In the genomic region with DNA sequence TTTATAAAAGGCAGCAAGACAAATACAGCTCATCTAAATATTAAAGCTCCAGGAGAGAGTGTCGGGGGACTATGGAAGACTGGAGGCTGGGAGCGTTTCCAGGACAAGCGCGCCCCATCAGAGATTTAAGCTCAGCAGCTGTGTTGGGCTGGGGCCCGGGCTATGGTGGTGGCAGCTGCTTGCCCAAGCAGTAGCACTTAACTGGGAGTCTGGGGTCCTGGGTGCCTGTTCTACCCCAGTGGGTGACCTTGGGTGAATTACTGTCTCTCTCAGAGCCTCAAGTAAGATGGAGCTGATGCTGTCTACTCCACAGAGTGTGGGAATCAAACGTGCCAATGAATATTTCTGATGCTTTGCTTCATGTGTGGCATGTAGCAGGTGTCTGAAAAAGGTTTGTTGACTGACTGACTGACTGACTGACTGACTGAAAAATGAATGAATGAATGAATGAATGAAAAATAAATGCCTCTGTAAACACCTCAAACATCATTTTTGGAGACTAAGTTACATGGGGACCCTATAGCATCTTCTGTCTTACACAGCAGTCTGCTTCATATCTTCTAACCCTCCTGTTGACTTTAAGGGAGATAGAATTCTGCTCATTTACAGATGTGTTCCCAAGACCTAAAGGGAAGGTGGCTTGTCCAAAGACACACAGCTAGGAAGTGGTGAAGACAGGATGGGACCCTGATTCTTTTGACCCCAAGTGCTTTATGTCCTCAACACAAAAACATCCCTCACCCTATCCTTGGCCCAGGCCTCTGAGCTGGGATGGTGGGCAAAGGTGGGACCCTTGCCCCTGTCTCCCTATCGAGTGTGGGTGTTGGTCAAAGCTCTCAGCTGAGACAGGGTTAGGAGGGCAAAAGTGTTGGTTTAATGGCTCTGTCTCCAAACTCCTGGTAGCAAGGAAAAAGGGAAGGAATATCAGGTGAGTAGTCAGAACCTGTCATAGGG, we compare ENCODE assay signal across 10 cellular contexts.
DNase-seq lines count a peak whose midpoint lies in the region; ATAC-seq, FAIRE-seq and TF ChIP-seq lines count a peak whose summit lies in the region.
"Had no signal": no experiment of that assay in that cellular context is flagged by ENCODE, and none has a peak within 500 bp of the region (broad histone marks: within the 10 kb centered on the region; RNA-seq: fewer than 3 reads in every experiment).

No MANE protein-coding gene starts in this region.

- no peak for ATAC-seq in activated CD4-positive, alpha-beta T cell treated with anti-CD3 and anti-CD28 coated beads for 36 hours

- H3K4me1 Mint-ChIP-seq in activated CD4-positive, alpha-beta T cell treated with anti-CD3 and anti-CD28 coated beads for 36 hours = peaks cover 27% of the 10 kb centered on the region

- H3K9ac ChIP-seq in endothelial cell of umbilical vein (replicated peaks; ENCODE audit: extremely low read depth, insufficient read depth, low read length) = no peak overlapping the region
- H3K9ac ChIP-seq in skeletal muscle satellite cell (ENCODE audit: low read depth, low read length) = peak overlapping the region; percentile 32

- H2AFZ ChIP-seq in PC-9 (no peak overlapping the region), endothelial cell of umbilical vein (ENCODE audit: low read depth, low read length) (no peak overlapping the region)

- H3K27ac ChIP-seq in PC-9 (peak overlapping the region; percentile 51), endothelial cell of umbilical vein (ENCODE audit: insufficient read depth, low read depth, low read length) (no peak overlapping the region)

- dilution Hi-C loops in endothelial cell of umbilical vein (cut with MboI; ENCODE audit: extremely low pct_ligation_motif_present, low sequenced_read_pairs) = no loop called here

- BruUV-seq in PC-9 (replicated peaks; lab: Mats Ljungman, UMichigan) (no TSS peak), endothelial cell of umbilical vein (replicated peaks; lab: Mats Ljungman, UMichigan) (TSS peak; percentile 52)

- H3K4me2 ChIP-seq in PC-9 = peak overlapping the region; percentile 66
- peak overlapping the region; percentile 47 for H3K4me2 ChIP-seq in endothelial cell of umbilical vein (ENCODE audit: insufficient read depth, low read length)
- H3K4me2 ChIP-seq in skeletal muscle satellite cell (ENCODE audit: low read length) = peak overlapping the region; percentile 61

- no peaks in the 10 kb centered on the region for H3K9me3 ChIP-seq in PC-9 (ENCODE audit: insufficient read depth, low read depth)
- H3K9me3 ChIP-seq in endothelial cell of umbilical vein (replicated peaks; ENCODE audit: control insufficient read depth, insufficient read depth, low read length) = no peaks in the 10 kb centered on the region
- no peaks in the 10 kb centered on the region for H3K9me3 ChIP-seq in skeletal muscle satellite cell (replicated peaks; ENCODE audit: low read length)

- no peaks in the 10 kb centered on the region for H3K27me3 Mint-ChIP-seq in activated CD4-positive, alpha-beta T cell treated with anti-CD3 and anti-CD28 coated beads for 36 hours

- POLR2A ChIA-PET in activated CD4-positive, alpha-beta T cell treated with anti-CD3 and anti-CD28 coated beads for 36 hours (lab: Charles Lee) = interaction anchor here (0.6 to 1.3 kb wide), 2 partner anchors 78 to 433 kb away, joined by 3 to 4 read pairs; no protein-coding TSS in a partner anchor
- POLR2A ChIA-PET in PC-9 (lab: Charles Lee; ENCODE audit: unreplicated experiment) (interaction anchor here (0.6 kb wide), 1 partner anchor 167 kb away, joined by 12 read pairs; no protein-coding TSS in a partner anchor), endothelial cell of umbilical vein (lab: Charles Lee) (no interaction called here)

- H3K9me2 ChIP-seq in PC-9 (ENCODE audit: insufficient read depth) = no peaks in the 10 kb centered on the region

- H3K27me3 ChIP-seq in PC-9 (ENCODE audit: insufficient read depth, low read depth) (no peaks in the 10 kb centered on the region), endothelial cell of umbilical vein (ENCODE audit: control insufficient read depth in 2 of 2, insufficient read depth in 2 of 2, low read length in 2 of 2) (no peaks in the 10 kb centered on the region), skeletal muscle satellite cell (ENCODE audit: control insufficient read depth, insufficient read depth, low read length) (peaks cover 56% of the 10 kb centered on the region)

- H3K9me3 Mint-ChIP-seq in activated CD4-positive, alpha-beta T cell treated with anti-CD3 and anti-CD28 coated beads for 36 hours (ENCODE audit: low read depth) = no peaks in the 10 kb centered on the region
- H3K9me3 Mint-ChIP-seq: type B pancreatic cell had no signal

- no peak for TF ChIP-seq CTCF in PC-9 (conservative IDR thresholded peaks at IDR 0.05)
- no peak for TF ChIP-seq CTCF in endothelial cell of umbilical vein (IDR thresholded peaks at IDR 0.05; ENCODE audit: extremely low read depth in 1 of 2, insufficient read depth in 1 of 2, low read depth in 1 of 2, low read length in 2 of 2)

- H3K36me3 Mint-ChIP-seq in activated CD4-positive, alpha-beta T cell treated with anti-CD3 and anti-CD28 coated beads for 36 hours (ENCODE audit: low read depth) = no peaks in the 10 kb centered on the region
- H3K36me3 Mint-ChIP-seq: type B pancreatic cell had no signal

- peak overlapping the region; percentile 82 for H3K27ac Mint-ChIP-seq in activated CD4-positive, alpha-beta T cell treated with anti-CD3 and anti-CD28 coated beads for 36 hours
- H3K27ac Mint-ChIP-seq: type B pancreatic cell had no signal

- CTCF ChIA-PET in activated CD4-positive, alpha-beta T cell treated with anti-CD3 and anti-CD28 coated beads for 36 hours (lab: Charles Lee) = interaction anchor here (0.6 to 1.7 kb wide), 3 partner anchors 9 to 19 kb away, joined by 3 to 5 read pairs (median 3); no protein-coding TSS in a partner anchor
- CTCF ChIA-PET in PC-9 (lab: Charles Lee) = interaction anchor here (0.6 to 1.0 kb wide), 3 partner anchors 10 to 574 kb away, joined by 3 to 5 read pairs (median 3); no protein-coding TSS in a partner anchor
- CTCF ChIA-PET in endothelial cell of umbilical vein (lab: Charles Lee) = interaction anchor here (0.9 to 3.0 kb wide), 14 partner anchors 14 to 570 kb away, joined by 3 to 15 read pairs (median 3); no protein-coding TSS in a partner anchor

- H3K4me1 ChIP-seq in PC-9 (replicated peaks; ENCODE audit: insufficient read depth) (peaks cover 26% of the 10 kb centered on the region), endothelial cell of umbilical vein (ENCODE audit: control insufficient read depth, extremely low read depth, insufficient read depth, low read length) (peaks cover 39% of the 10 kb centered on the region), skeletal muscle satellite cell (ENCODE audit: control insufficient read depth, insufficient read depth, low read length) (peaks cover 14% of the 10 kb centered on the region)

- H3F3A ChIP-seq in PC-9 (ENCODE audit: insufficient read depth, low read depth) = peaks cover 30% of the 10 kb centered on the region

- no peaks in the 10 kb centered on the region for H3K9me1 ChIP-seq in endothelial cell of umbilical vein (replicated peaks; ENCODE audit: control insufficient read depth, extremely low read depth, insufficient read depth, low read length)

- H3K4me3 ChIP-seq in PC-9 (peak overlapping the region; percentile 33; the same call in 1 of the 2 replicates), endothelial cell of umbilical vein (replicated peaks in 1 of 3; ENCODE audit: insufficient read depth in 1 of 3, low read depth in 1 of 3, low read length in 3 of 3) (no peak overlapping the region), skeletal muscle satellite cell (ENCODE audit: low read length) (peak overlapping the region; percentile 50)
- H3K4me3 ChIP-seq: lung had no signal

- H3K36me3 ChIP-seq in PC-9 (ENCODE audit: low read depth) (0 out of 2 replicates have a peak, but pooled peaks cover 6% of the 10 kb centered on the region), endothelial cell of umbilical vein (ENCODE audit: control insufficient read depth in 2 of 2, extremely low read depth in 1 of 2, insufficient read depth in 2 of 2, low read length in 2 of 2) (no peaks in the 10 kb centered on the region), skeletal muscle satellite cell (ENCODE audit: insufficient read depth, low read length) (no peaks in the 10 kb centered on the region)

- no peak for DNase-seq in activated CD4-positive, alpha-beta T cell treated with anti-CD3 and anti-CD28 coated beads for 36 hours
- DNase-seq in activated CD4-positive, alpha-beta T cell treated with anti-CD3 and anti-CD28 coated beads for 48 hours = no peak
- no peak for DNase-seq in PC-9
- no peak for DNase-seq in endothelial cell of umbilical vein (ENCODE audit: low read depth, low spot score)
- DNase-seq in HuH-7.5 (ENCODE audit: low spot score) = no peak
- no peak for DNase-seq in middle frontal gyrus (ENCODE audit: extremely low spot score, low spot score)
- no peak for DNase-seq in hepatic stellate cell (ENCODE audit: low spot score)

- peak; percentile 21 for FAIRE-seq in endothelial cell of umbilical vein (lab: Jason Lieb, UNC)

- TF ChIP-seq POLR2A in endothelial cell of umbilical vein (IDR thresholded peaks at IDR 0.05; ENCODE audit: low read depth, low read length) = no peak

- intact Hi-C loops in activated CD4-positive, alpha-beta T cell treated with anti-CD3 and anti-CD28 coated beads for 36 hours (cut with DNase I, micrococcal nuclease) = no loop called here
- intact Hi-C loops in PC-9 (cut with micrococcal nuclease; ENCODE audit: unreplicated experiment) = loop anchor here (5.0 to 10.0 kb wide), 2 partner anchors 77 to 174 kb away; no protein-coding TSS in a partner anchor
- intact Hi-C loops in endothelial cell of umbilical vein (cut with micrococcal nuclease) = loop anchor here (1.0 to 5.0 kb wide), 6 partner anchors 34 to 174 kb away; no protein-coding TSS in a partner anchor

- H3K4me3 Mint-ChIP-seq in activated CD4-positive, alpha-beta T cell treated with anti-CD3 and anti-CD28 coated beads for 36 hours = peak overlapping the region; percentile 56
- H3K4me3 Mint-ChIP-seq: type B pancreatic cell had no signal

- H3K79me2 ChIP-seq in PC-9 (ENCODE audit: low read depth) (peaks cover 23% of the 10 kb centered on the region; the same call in 1 of the 2 replicates), endothelial cell of umbilical vein (ENCODE audit: control insufficient read depth, insufficient read depth, low read length) (no peaks in the 10 kb centered on the region)

- 0 out of 2 replicates have a peak, but pooled peaks cover 7% of the 10 kb centered on the region for H4K20me1 ChIP-seq in PC-9 (ENCODE audit: insufficient read depth)
- H4K20me1 ChIP-seq in endothelial cell of umbilical vein (replicated peaks; ENCODE audit: control insufficient read depth, extremely low read depth, insufficient read depth, low read length) = no peaks in the 10 kb centered on the region

TF ChIP-seq in endothelial cell of umbilical vein, 7 proteins besides CTCF, POLR2A, EP300 and RAD21 (continues in another document):
- no peak for TF ChIP-seq GATA2 (IDR thresholded peaks at IDR 0.05; ENCODE audit: insufficient read depth, insufficient read length, low read depth, low read length)
- no peak for TF ChIP-seq JUN (IDR thresholded peaks at IDR 0.05; ENCODE audit: borderline replicate concordance, insufficient read depth, insufficient read length, low read depth)
- no peak for TF ChIP-seq FOS (IDR thresholded peaks at IDR 0.05; ENCODE audit: borderline replicate concordance, insufficient read depth, low read length)
- TF ChIP-seq POLR2AphosphoS5 (IDR thresholded peaks at IDR 0.05; ENCODE audit: insufficient read depth, low read depth, low read length) = no peak
- TF ChIP-seq MYC (IDR thresholded peaks at IDR 0.05; ENCODE audit: low read depth, low read length) = no peak

Comparison
In these comparisons a context has a peak if more than half of its experiments do, and no peak if none do; other contexts are left out.
1. H3K4me3 ChIP-seq: peak in PC-9 (single experiment) and skeletal muscle satellite cell (single experiment); none in endothelial cell of umbilical vein (0 of 3).
2. intact Hi-C loops: an anchor here in PC-9 (5.0 to 10.0 kb wide) and endothelial cell of umbilical vein (1.0 to 5.0 kb wide); none called in activated CD4-positive, alpha-beta T cell treated with anti-CD3 and anti-CD28 coated beads for 36 hours.
3. Peak in every context shown above with its lines, with median percentiles within 50 percentile points of each other: H3K4me2 ChIP-seq.